ENCODE assay signal across 35 cellular contexts in genomic region chr2:102992607-102993006, GRCh38.
"Had no signal": no experiment of that assay in that cellular context is flagged by ENCODE, and none has a peak within 500 bp of the region (broad histone marks: within the 10 kb centered on the region; RNA-seq: fewer than 3 reads in every experiment).

No MANE protein-coding gene starts in this region.

- H3K4me2 ChIP-seq: KMS-11 had no signal

- H3K9me3 ChIP-seq: MG63 had no signal

- H3K4me3 ChIP-seq: MG63 had no signal

- H3K36me3 ChIP-seq: MG63 had no signal

- H3K27ac ChIP-seq: KMS-11 had no signal

- DNase-seq: Karpas-422, Kasumi-1, MG63, MM.1S, MV-4-11, NCI-H1048, NCI-H1092, NCI-H1092 treated with DMSO at 0.1 percent for 48 hours, NCI-H1105, NCI-H1105 treated with DMSO at 0.1 percent for 48 hours, NCI-H1417, NCI-H1417 treated with DMSO at 0.1 percent for 48 hours, NCI-H1436, NCI-H1436 treated with DMSO at 0.1 percent for 48 hours, NCI-H146, NCI-H1694, NCI-H1694 treated with DMSO at 0.1 percent for 48 hours, NCI-H187, NCI-H187 treated with DMSO at 0.1 percent for 48 hours, NCI-H1930, NCI-H2029, NCI-H2029 treated with DMSO at 0.1 percent for 48 hours, NCI-H2081, NCI-H2081 treated with DMSO at 0.1 percent for 48 hours, NCI-H2107, NCI-H2171, NCI-H2171 treated with DMSO at 0.1 percent for 48 hours, NCI-H2227 treated with DMSO at 0.1 percent for 48 hours, NCI-H226, NCI-H345, NCI-H446, NCI-H446 treated with DMSO at 0.1 percent for 48 hours, NCI-H510A, NCI-H510A treated with DMSO at 0.1 percent for 48 hours had no signal
